Comparison of ENCODE assay signal across 8 cellular contexts in genomic region chr7:4830176-4830575, GRCh38. TPM values are rescaled to one million over a fixed set of nuclear protein-coding genes. Genes with fewer than 3 reads are reported as not detected.
DNase-seq lines count a peak whose midpoint lies in the region; ATAC-seq and TF ChIP-seq lines count a peak whose summit lies in the region.

No MANE protein-coding gene starts in this region.

- H3K79me2 ChIP-seq in OCI-LY3 (ENCODE audit: low read length): no peaks in the 10 kb centered on the region

- H2AFZ ChIP-seq in OCI-LY3 (ENCODE audit: low read depth, low read length): no peak overlapping the region

- DNase-seq in BE2C (peak; percentile 93), glomerular endothelial cell (ENCODE audit: extremely low read depth, low read depth, low spot score) (peak; percentile 25), prostate gland (ENCODE audit: low spot score) (no peak), dedifferentiated amniotic fluid mesenchymal stem cell (ENCODE audit: extremely low spot score) (no peak), suprapubic skin (ENCODE audit: low spot score in 2 of 2) (no peak)
- peak; percentile 71 to 74 for DNase-seq in activated T-cell treated with anti-CD3 and anti-CD28 coated beads, Interleukin-2, amount 50 U/mL, for 48 hours

- H3K27ac ChIP-seq in OCI-LY3 (ENCODE audit: low read length) (no peak overlapping the region), prostate gland (no peak overlapping the region), suprapubic skin (no peak overlapping the region)

- no peak overlapping the region for H3K4me2 ChIP-seq in OCI-LY3 (ENCODE audit: low read length)

- no peak overlapping the region for H3K9ac ChIP-seq in OCI-LY3 (ENCODE audit: low read length)

- intact Hi-C loops in prostate gland (cut with DNase I): loop anchor here (10.0 kb wide), 1 partner anchor 55 kb away; the partner anchor contains the start of gene RADIL

- TF ChIP-seq CTCF in BE2C (IDR thresholded peaks at IDR 0.05; ENCODE audit: low read depth, low read length) (peak; percentile 100), OCI-LY3 (IDR thresholded peaks at IDR 0.05; ENCODE audit: low read depth, low read length) (peak; percentile 53), prostate gland (IDR thresholded peaks at IDR 0.05) (peak in 3 of 4 experiments; percentile 31 to 67 (median 54)), suprapubic skin (IDR thresholded peaks at IDR 0.05) (peak in 1 of 2 donors; percentile 49)

- H3K4me1 ChIP-seq in BE2C (peaks cover 3% of the 10 kb centered on the region; the same call in 1 of the 2 replicates), OCI-LY3 (ENCODE audit: low read length) (no peaks in the 10 kb centered on the region), prostate gland (replicated peaks) (no peaks in the 10 kb centered on the region), suprapubic skin (no peaks in the 10 kb centered on the region)

- TF ChIP-seq POLR2A in prostate gland (IDR thresholded peaks at IDR 0.05) (no peak), suprapubic skin (IDR thresholded peaks at IDR 0.05) (no peak)

- WGBS in prostate gland: 46% methylated on average over 13 of the region's 14 CpGs
- WGBS in suprapubic skin: 96% methylated on average over 6 of the region's 14 CpGs

- H4K20me1 ChIP-seq in OCI-LY3 (ENCODE audit: insufficient read depth, low read length): no peaks in the 10 kb centered on the region

- H3K4me3 ChIP-seq in BE2C (ENCODE audit: low read depth, low read length): no peak overlapping the region
- H3K4me3 ChIP-seq in OCI-LY3 (ENCODE audit: low read length): no peak overlapping the region
- no peak overlapping the region for H3K4me3 ChIP-seq in prostate gland
- no peak overlapping the region for H3K4me3 ChIP-seq in suprapubic skin

- ATAC-seq in GM19463 (IDR thresholded peaks at IDR 0.05; ENCODE audit: unreplicated experiment): peak; percentile 60

- TF ChIP-seq EP300 in suprapubic skin (IDR thresholded peaks at IDR 0.05): no peak

- H3K9me3 ChIP-seq in BE2C (no peaks in the 10 kb centered on the region), OCI-LY3 (ENCODE audit: insufficient read depth, low read length) (no peaks in the 10 kb centered on the region), prostate gland (no peaks in the 10 kb centered on the region), suprapubic skin (no peaks in the 10 kb centered on the region)

- H3K36me3 ChIP-seq in BE2C (no peaks in the 10 kb centered on the region), OCI-LY3 (replicated peaks; ENCODE audit: low read depth, low read length) (no peaks in the 10 kb centered on the region), prostate gland (no peaks in the 10 kb centered on the region), suprapubic skin (peaks cover 8% of the 10 kb centered on the region)

- H3K27me3 ChIP-seq in BE2C: no peaks in the 10 kb centered on the region
- no peaks in the 10 kb centered on the region for H3K27me3 ChIP-seq in OCI-LY3 (ENCODE audit: low read depth, low read length)
- H3K27me3 ChIP-seq in prostate gland (replicated peaks; ENCODE audit: insufficient read depth): no peaks in the 10 kb centered on the region
- H3K27me3 ChIP-seq in suprapubic skin: no peaks in the 10 kb centered on the region

RNA-seq across cellular contexts. Expression of gene PAPOLB, which starts 31.7 kb away (rescaled TPM):
- 0.26 TPM for polyA plus RNA-seq in BE2C (2012; ENCODE audit: insufficient read depth, insufficient read length, low read depth)
- not detected in 2 replicates for total RNA-seq in glomerular endothelial cell
- 1 to 10 TPM in 1 of 2 donors, not detected in 1; 4.7 TPM for total RNA-seq in prostate gland
- total RNA-seq in suprapubic skin: under 1 TPM in 2 of 4 donors, not detected in 2; 0.11 to 0.30 TPM

RNA-seq across cellular contexts. Expression of gene RADIL, which starts 53.3 kb away (rescaled TPM):
- 15.6 TPM for polyA plus RNA-seq in BE2C (2012; ENCODE audit: insufficient read depth, insufficient read length, low read depth)
- total RNA-seq in glomerular endothelial cell: 2.9 and 3.4 TPM in 2 replicates
- 10 to 100 TPM in 1 of 2 donors, 1 to 10 TPM in 1; 1.8 to 12.0 TPM for total RNA-seq in prostate gland
- total RNA-seq in suprapubic skin: 1 to 10 TPM; 2.1 to 6.8 (median 3.6) TPM

RNA-seq across cellular contexts. Expression of gene AP5Z1, which starts 54.8 kb away (rescaled TPM):
- polyA plus RNA-seq in BE2C (2012; ENCODE audit: insufficient read depth, insufficient read length, low read depth): 37.9 TPM
- total RNA-seq in glomerular endothelial cell (60.9 and 76.0 TPM in 2 replicates), prostate gland (10 to 100 TPM; 30.9 to 61.7 TPM), suprapubic skin (10 to 100 TPM; 26.2 to 81.2 (median 52.2) TPM)

Comparison
In these comparisons a context has a peak if more than half of its experiments do, and no peak if none do; other contexts are left out.
1. DNase-seq: peak in BE2C (single experiment), activated T-cell treated with anti-CD3 and anti-CD28 coated beads, Interleukin-2, amount 50 U/mL, for 48 hours (2 of 2) and glomerular endothelial cell (single experiment); none in prostate gland (single experiment), dedifferentiated amniotic fluid mesenchymal stem cell (single experiment) and suprapubic skin (0 of 2).